1 cellular context compared by ENCODE assay signal in the genomic region with DNA sequence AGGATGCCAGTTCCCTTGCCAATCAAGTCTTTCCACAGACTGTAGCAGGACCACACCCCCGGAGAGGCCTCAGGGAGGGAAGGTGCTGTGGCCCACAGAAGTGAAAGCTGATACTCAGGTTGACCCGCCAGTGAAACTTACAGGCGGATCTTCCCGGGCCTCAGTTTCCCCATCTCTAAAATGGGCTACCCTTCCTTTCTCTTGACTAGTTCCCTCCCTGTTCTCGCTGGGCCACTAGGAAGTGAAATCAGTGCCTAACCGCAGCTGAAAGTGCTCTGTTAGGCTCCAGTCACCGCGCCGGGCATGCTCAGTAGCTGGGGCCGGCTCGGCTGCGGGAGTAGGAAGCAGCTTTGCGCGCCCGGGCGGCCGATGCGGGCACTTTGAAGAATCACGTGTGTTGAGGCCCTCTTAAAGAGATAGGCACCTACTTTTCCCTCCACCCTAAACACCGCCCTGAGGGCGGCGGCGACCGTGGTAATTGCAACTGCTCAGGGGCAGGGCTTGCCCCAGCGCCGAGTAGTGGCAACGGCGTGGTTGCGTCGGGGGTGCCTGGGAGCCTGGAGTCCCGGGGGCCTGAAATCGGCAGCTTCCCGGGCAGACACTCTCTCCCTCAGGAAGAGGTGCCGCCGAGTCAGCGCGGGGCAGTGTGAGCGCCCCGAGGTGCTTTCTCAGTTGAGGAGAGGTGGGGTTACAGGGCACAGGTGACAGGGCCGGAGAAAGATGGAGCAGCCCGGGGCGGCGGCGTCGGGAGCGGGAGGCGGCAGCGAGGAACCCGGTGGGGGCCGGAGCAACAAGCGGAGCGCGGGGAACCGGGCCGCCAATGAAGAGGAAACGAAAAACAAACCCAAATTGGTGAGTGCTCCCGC.
TF ChIP-seq lines count a peak whose summit lies in the region.

DIAPH2 (plus strand) TSS at position 504 of the 866 bp plus-strand sequence.

TF ChIP-seq in H1, 55 proteins besides CTCF, POLR2A, EP300 and RAD21:
- TF ChIP-seq RNF2 (IDR thresholded peaks at IDR 0.05; ENCODE audit: borderline replicate concordance, low read depth, low read length, missing control alignments, poor library complexity, severe bottlenecking) (no peak), NANOG (IDR thresholded peaks at IDR 0.05; ENCODE audit: insufficient read depth, low read depth, low read length, poor library complexity, severe bottlenecking) (no peak), ASH2L (IDR thresholded peaks at IDR 0.05; ENCODE audit: low read length) (peak; percentile 62), RBBP5 (IDR thresholded peaks at IDR 0.05; ENCODE audit: borderline replicate concordance, low read depth, low read length) (0 out of 2 replicates have a peak, but pooled peaks have one; percentile 41), EZH2 (IDR thresholded peaks at IDR 0.05; ENCODE audit: low read depth, low read length, severe bottlenecking) (no peak), KDM1A (IDR thresholded peaks at IDR 0.05; ENCODE audit: borderline replicate concordance, low read length) (peak; percentile 77; the same call in 1 of the 2 replicates), E2F6 (IDR thresholded peaks at IDR 0.05) (peak; percentile 42; the same call in 1 of the 2 replicates)
- TF ChIP-seq, protein P1, sequence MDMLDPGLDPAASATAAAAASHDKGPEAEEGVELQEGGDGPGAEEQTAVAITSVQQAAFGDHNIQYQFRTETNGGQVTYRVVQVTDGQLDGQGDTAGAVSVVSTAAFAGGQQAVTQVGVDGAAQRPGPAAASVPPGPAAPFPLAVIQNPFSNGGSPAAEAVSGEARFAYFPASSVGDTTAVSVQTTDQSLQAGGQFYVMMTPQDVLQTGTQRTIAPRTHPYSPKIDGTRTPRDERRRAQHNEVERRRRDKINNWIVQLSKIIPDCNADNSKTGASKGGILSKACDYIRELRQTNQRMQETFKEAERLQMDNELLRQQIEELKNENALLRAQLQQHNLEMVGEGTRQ (IDR thresholded peaks at IDR 0.05; ENCODE audit: low read length) = peak; percentile 36; the same call in 1 of the 2 replicates
- TF ChIP-seq, protein P2, sequence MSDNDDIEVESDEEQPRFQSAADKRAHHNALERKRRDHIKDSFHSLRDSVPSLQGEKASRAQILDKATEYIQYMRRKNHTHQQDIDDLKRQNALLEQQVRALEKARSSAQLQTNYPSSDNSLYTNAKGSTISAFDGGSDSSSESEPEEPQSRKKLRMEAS (IDR thresholded peaks at IDR 0.05) = 0 out of 2 replicates have a peak, but pooled peaks have one; percentile 17
- TF ChIP-seq, protein P3, sequence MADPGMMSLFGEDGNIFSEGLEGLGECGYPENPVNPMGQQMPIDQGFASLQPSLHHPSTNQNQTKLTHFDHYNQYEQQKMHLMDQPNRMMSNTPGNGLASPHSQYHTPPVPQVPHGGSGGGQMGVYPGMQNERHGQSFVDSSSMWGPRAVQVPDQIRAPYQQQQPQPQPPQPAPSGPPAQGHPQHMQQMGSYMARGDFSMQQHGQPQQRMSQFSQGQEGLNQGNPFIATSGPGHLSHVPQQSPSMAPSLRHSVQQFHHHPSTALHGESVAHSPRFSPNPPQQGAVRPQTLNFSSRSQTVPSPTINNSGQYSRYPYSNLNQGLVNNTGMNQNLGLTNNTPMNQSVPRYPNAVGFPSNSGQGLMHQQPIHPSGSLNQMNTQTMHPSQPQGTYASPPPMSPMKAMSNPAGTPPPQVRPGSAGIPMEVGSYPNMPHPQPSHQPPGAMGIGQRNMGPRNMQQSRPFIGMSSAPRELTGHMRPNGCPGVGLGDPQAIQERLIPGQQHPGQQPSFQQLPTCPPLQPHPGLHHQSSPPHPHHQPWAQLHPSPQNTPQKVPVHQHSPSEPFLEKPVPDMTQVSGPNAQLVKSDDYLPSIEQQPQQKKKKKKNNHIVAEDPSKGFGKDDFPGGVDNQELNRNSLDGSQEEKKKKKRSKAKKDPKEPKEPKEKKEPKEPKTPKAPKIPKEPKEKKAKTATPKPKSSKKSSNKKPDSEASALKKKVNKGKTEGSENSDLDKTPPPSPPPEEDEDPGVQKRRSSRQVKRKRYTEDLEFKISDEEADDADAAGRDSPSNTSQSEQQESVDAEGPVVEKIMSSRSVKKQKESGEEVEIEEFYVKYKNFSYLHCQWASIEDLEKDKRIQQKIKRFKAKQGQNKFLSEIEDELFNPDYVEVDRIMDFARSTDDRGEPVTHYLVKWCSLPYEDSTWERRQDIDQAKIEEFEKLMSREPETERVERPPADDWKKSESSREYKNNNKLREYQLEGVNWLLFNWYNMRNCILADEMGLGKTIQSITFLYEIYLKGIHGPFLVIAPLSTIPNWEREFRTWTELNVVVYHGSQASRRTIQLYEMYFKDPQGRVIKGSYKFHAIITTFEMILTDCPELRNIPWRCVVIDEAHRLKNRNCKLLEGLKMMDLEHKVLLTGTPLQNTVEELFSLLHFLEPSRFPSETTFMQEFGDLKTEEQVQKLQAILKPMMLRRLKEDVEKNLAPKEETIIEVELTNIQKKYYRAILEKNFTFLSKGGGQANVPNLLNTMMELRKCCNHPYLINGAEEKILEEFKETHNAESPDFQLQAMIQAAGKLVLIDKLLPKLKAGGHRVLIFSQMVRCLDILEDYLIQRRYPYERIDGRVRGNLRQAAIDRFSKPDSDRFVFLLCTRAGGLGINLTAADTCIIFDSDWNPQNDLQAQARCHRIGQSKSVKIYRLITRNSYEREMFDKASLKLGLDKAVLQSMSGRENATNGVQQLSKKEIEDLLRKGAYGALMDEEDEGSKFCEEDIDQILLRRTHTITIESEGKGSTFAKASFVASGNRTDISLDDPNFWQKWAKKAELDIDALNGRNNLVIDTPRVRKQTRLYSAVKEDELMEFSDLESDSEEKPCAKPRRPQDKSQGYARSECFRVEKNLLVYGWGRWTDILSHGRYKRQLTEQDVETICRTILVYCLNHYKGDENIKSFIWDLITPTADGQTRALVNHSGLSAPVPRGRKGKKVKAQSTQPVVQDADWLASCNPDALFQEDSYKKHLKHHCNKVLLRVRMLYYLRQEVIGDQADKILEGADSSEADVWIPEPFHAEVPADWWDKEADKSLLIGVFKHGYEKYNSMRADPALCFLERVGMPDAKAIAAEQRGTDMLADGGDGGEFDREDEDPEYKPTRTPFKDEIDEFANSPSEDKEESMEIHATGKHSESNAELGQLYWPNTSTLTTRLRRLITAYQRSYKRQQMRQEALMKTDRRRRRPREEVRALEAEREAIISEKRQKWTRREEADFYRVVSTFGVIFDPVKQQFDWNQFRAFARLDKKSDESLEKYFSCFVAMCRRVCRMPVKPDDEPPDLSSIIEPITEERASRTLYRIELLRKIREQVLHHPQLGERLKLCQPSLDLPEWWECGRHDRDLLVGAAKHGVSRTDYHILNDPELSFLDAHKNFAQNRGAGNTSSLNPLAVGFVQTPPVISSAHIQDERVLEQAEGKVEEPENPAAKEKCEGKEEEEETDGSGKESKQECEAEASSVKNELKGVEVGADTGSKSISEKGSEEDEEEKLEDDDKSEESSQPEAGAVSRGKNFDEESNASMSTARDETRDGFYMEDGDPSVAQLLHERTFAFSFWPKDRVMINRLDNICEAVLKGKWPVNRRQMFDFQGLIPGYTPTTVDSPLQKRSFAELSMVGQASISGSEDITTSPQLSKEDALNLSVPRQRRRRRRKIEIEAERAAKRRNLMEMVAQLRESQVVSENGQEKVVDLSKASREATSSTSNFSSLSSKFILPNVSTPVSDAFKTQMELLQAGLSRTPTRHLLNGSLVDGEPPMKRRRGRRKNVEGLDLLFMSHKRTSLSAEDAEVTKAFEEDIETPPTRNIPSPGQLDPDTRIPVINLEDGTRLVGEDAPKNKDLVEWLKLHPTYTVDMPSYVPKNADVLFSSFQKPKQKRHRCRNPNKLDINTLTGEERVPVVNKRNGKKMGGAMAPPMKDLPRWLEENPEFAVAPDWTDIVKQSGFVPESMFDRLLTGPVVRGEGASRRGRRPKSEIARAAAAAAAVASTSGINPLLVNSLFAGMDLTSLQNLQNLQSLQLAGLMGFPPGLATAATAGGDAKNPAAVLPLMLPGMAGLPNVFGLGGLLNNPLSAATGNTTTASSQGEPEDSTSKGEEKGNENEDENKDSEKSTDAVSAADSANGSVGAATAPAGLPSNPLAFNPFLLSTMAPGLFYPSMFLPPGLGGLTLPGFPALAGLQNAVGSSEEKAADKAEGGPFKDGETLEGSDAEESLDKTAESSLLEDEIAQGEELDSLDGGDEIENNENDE (IDR thresholded peaks at IDR 0.05; ENCODE audit: insufficient replicate concordance, low read length) = no peak
